ENCODE assay signal across 8 cellular contexts in the genomic region with DNA sequence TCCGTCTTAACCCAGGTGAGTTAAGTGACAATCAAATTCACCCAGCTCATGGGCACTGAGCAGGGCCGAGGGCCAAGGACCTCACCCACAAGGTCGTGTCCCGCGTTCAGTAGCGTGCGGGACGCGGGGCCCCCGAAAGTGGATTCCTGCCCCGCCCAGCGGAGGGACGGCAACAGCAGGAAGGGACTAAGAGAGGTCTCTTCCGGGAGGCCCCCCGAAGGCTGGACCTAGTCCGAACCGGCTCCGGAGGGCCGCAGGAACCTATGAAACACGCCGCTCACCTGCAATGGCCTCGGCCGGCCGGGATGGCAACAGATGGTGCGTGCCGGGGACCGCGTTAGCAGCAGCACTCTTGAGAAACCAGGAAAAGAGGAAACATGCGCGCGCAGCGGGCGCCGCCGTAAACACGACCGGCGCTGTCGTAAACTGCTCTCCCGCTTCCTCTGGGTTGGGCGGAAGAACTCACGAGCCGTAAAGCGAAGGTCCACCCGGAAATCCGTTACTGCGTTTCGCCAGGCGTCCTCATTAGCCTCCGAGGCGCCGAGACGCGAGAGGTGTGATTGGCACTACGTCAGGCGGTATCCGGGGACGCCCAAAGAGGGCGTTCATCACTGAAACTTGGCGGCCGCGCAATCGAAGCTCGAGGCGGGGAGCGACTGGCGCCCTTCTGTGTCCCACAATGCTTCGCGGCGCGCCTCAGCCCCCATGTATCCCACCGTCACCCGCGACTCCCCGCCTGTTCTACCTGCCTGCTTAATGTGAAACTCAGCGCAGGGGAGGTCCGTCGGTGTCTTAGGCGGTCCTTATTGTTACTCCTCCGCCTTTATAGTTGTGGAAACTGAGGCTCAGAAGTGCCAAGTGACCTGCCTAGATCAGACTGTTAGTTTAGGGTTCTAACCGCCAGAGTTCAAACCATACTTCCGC. TPM values are rescaled to one million over a fixed set of nuclear protein-coding genes. Genes with fewer than 3 reads are reported as not detected.
DNase-seq lines count a peak whose midpoint lies in the region; ATAC-seq and TF ChIP-seq lines count a peak whose summit lies in the region.

Gene EIF3D (minus strand): TSS at position 372 of the 924 bp plus-strand sequence. CDS start 3,045 bp downstream, outside the sequence.

- H3K36me3 Mint-ChIP-seq in activated naive CD4-positive, alpha-beta T cell treated with anti-CD3 and anti-CD28 coated beads, Interleukin-2, amount 50 U/mL, for 72 hours: peaks cover 34 to 43% of the 10 kb centered on the region in 2 donors

- no peaks in the 10 kb centered on the region for H3K27me3 ChIP-seq in suprapubic skin

- peak within 1 kb of the TSS; percentile 93 for H3K27ac ChIP-seq in suprapubic skin

- no peaks in the 10 kb centered on the region for H3K9me3 ChIP-seq in suprapubic skin

- ATAC-seq in HG02610 (IDR thresholded peaks at IDR 0.05; ENCODE audit: unreplicated experiment): peak; percentile 90
- peak; percentile 96 to 97 for ATAC-seq in activated naive CD4-positive, alpha-beta T cell treated with anti-CD3 and anti-CD28 coated beads, Interleukin-2, amount 50 U/mL, for 72 hours

- peak within 1 kb of the TSS; percentile 97 for H3K4me3 ChIP-seq in GM08714 (ENCODE audit: low read length)
- peak within 1 kb of the TSS; percentile 66 for H3K4me3 ChIP-seq in suprapubic skin

- peak in 1 of 2 donors; percentile 58 for TF ChIP-seq POLR2A in suprapubic skin (IDR thresholded peaks at IDR 0.05)

- peaks cover 19% of the 10 kb centered on the region for H3K36me3 ChIP-seq in suprapubic skin

- no peak for TF ChIP-seq EP300 in suprapubic skin (IDR thresholded peaks at IDR 0.05)

- peaks cover 0 to 5% of the 10 kb centered on the region in 2 donors for H3K9me3 Mint-ChIP-seq in activated naive CD4-positive, alpha-beta T cell treated with anti-CD3 and anti-CD28 coated beads, Interleukin-2, amount 50 U/mL, for 72 hours

- DNase-seq in NCI-H1092 treated with DMSO at 0.1 percent for 48 hours (lab: John Stamatoyannopoulos, UW): peak; percentile 99
- peak; percentile 98 for DNase-seq in SKM-1 (lab: John Stamatoyannopoulos, UW; ENCODE audit: unreplicated experiment)
- DNase-seq in activated naive CD4-positive, alpha-beta T cell treated with anti-CD3 and anti-CD28 coated beads, Interleukin-2, amount 50 U/mL, for 72 hours (ENCODE audit: low spot score in 2 of 2): peak; percentile 97 to 99
- DNase-seq in globus pallidus (ENCODE audit: low spot score): peak; percentile 98
- peak; percentile 68 to 99 (median 96) for DNase-seq in nucleus accumbens (lab: John Stamatoyannopoulos, UW)
- peak; percentile 99 for DNase-seq in suprapubic skin (ENCODE audit: low spot score in 2 of 2)

- H3K4me1 ChIP-seq in suprapubic skin: peaks cover 22% of the 10 kb centered on the region

- TF ChIP-seq CTCF in suprapubic skin (IDR thresholded peaks at IDR 0.05): no peak

- H3K27ac Mint-ChIP-seq in activated naive CD4-positive, alpha-beta T cell treated with anti-CD3 and anti-CD28 coated beads, Interleukin-2, amount 50 U/mL, for 72 hours: peak within 1 kb of the TSS; percentile 95 to 97

- under 1% methylated on average over 65 of the region's 82 CpGs for WGBS in suprapubic skin

RNA-seq across cellular contexts. Expression of gene EIF3D, which starts in this region (rescaled TPM):
- total RNA-seq in activated naive CD4-positive, alpha-beta T cell treated with anti-CD3 and anti-CD28 coated beads, Interleukin-2, amount 50 U/mL, for 72 hours: 100 to 1,000 TPM; 264 to 337 TPM
- total RNA-seq in suprapubic skin: 100 to 1,000 TPM; 247 to 409 (median 332) TPM

Comparison
In these comparisons a context has a peak if more than half of its experiments do, and no peak if none do; other contexts are left out.
1. Peak in every context shown above with its lines: DNase-seq, ATAC-seq, H3K4me3 ChIP-seq and H3K27ac ChIP-seq.